10 cellular contexts compared by ENCODE assay signal in the genomic region with DNA sequence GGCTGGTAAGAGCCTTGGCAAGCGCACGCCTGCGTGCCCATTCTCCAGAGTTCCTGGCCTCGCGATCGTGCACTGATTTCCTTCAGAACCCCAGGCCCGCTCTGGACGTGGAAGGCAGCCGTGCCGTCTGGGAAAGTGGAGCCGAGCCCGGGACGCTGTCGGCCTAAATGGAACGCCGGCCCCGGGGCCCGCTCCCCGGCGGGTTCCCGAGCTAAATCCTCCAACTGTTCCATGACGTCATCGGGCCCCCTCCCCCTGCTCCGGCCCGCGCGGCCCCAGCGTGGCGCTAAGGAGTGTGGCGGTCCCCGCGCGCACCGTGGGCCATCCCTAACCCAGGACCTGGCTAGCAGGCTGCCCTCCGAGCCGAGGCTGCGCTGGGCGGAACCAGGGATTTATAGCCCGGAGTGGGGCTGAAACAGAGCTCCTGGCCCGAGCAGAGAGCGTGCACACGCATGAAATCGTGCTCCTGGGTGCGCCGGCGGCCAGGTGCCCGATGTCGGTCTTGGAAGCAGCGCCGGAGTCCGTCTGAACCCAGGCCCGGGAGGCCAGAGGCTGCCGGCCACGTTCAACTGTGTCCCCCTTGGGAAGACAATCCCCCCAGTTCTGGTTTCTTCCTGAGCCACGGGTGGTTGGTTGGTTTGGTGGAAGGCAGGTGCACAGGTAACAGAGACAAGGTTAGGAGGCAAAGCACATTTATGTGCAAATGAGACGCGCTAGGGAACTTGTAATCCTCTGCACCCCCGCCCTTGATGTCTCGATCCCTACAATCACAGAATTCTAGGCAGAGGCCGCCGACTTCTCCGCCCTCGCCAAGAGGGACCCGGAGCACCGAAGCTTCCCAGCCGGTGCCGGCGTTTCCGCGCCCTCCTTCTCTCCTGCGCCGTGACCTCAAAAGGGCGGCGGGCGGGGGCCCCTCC.
DNase-seq lines count a peak whose midpoint lies in the region; ATAC-seq and TF ChIP-seq lines count a peak whose summit lies in the region.
"Had no signal": no experiment of that assay in that cellular context is flagged by ENCODE, and none has a peak within 500 bp of the region (broad histone marks: within the 10 kb centered on the region; RNA-seq: fewer than 3 reads in every experiment).

No MANE protein-coding gene starts in this region.

- 5 to 8% methylated on average over 68 to 75 of the region's 75 CpGs for WGBS in GM23248 (ENCODE audit: low coverage in 1 of 2, low lambda C conversion rate in 2 of 2, missing lambda C conversion rate in 2 of 2), 2 experiments
- WGBS in hepatocyte (ENCODE audit: low lambda C conversion rate, missing lambda C conversion rate), result 5% methylated on average over 60 of the region's 75 CpGs

- DNase-seq in GM23248 (peak; percentile 4), hepatocyte (ENCODE audit: low spot score) (peak; percentile 78), retina (peak; percentile 88), HPDE6-E6E7 (ENCODE audit: extremely low spot score) (no peak), activated gamma-delta T cell (lab: John Stamatoyannopoulos, UW) (no peak), SKM-1 treated with dmso at 0.1 percent for 144 hours (lab: John Stamatoyannopoulos, UW; ENCODE audit: unreplicated experiment) (no peak)
- no peak for DNase-seq in activated naive CD8-positive, alpha-beta T cell treated with anti-CD3 and anti-CD28 coated beads, Interleukin-2, amount 50 U/mL, for 24 hours
- DNase-seq in activated CD4-positive, alpha-beta T cell treated with anti-CD3 and anti-CD28 coated beads for 4 hours, result no peak
- DNase-seq: activated CD8-positive, alpha-beta memory T cell treated with anti-CD3 and anti-CD28 coated beads, Interleukin-2, amount 10 ng/mL, durations not matched to agents 7 days and 5 days; small intestine had no signal

- H3K9me3 Mint-ChIP-seq in activated naive CD8-positive, alpha-beta T cell treated with anti-CD3 and anti-CD28 coated beads, Interleukin-2, amount 50 U/mL, for 24 hours, result no peaks in the 10 kb centered on the region

- no peak overlapping the region for H3K4me3 ChIP-seq in GM23248
- H3K4me3 ChIP-seq in hepatocyte, result peak overlapping the region; percentile 73

- no peak overlapping the region for H3K27ac Mint-ChIP-seq in activated naive CD8-positive, alpha-beta T cell treated with anti-CD3 and anti-CD28 coated beads, Interleukin-2, amount 50 U/mL, for 24 hours
- H3K27ac Mint-ChIP-seq: activated CD8-positive, alpha-beta memory T cell treated with anti-CD3 and anti-CD28 coated beads, Interleukin-2, amount 10 ng/mL, durations not matched to agents 7 days and 5 days had no signal

- H3K9ac ChIP-seq in GM23248, result no peak overlapping the region

- H3K4me2 ChIP-seq in GM23248 (ENCODE audit: unreplicated experiment), result no peak overlapping the region
- peak overlapping the region; percentile 98 for H3K4me2 ChIP-seq in hepatocyte

- H3K9me3 ChIP-seq in GM23248 (ENCODE audit: low read depth) (no peaks in the 10 kb centered on the region), hepatocyte (ENCODE audit: low read depth) (no peaks in the 10 kb centered on the region)

- in situ Hi-C loops in GM23248 (cut with MboI), result no loop called here

- H2AFZ ChIP-seq in GM23248, result no peak overlapping the region
- H2AFZ ChIP-seq in hepatocyte, result peak overlapping the region; percentile 86

- ATAC-seq in activated naive CD8-positive, alpha-beta T cell treated with anti-CD3 and anti-CD28 coated beads, Interleukin-2, amount 50 U/mL, for 24 hours, result no peak
- ATAC-seq: activated CD8-positive, alpha-beta memory T cell treated with anti-CD3 and anti-CD28 coated beads, Interleukin-2, amount 10 ng/mL, durations not matched to agents 7 days and 5 days had no signal

- H4K20me1 ChIP-seq in GM23248 (ENCODE audit: insufficient read depth) (no peaks in the 10 kb centered on the region), hepatocyte (ENCODE audit: insufficient read depth, poor library complexity, severe bottlenecking) (no peaks in the 10 kb centered on the region)

- H3F3A ChIP-seq in GM23248 (ENCODE audit: insufficient read depth), result no peaks in the 10 kb centered on the region

- H3K4me1 Mint-ChIP-seq in activated naive CD8-positive, alpha-beta T cell treated with anti-CD3 and anti-CD28 coated beads, Interleukin-2, amount 50 U/mL, for 24 hours, result peaks cover 4% of the 10 kb centered on the region
- H3K4me1 Mint-ChIP-seq: activated CD8-positive, alpha-beta memory T cell treated with anti-CD3 and anti-CD28 coated beads, Interleukin-2, amount 10 ng/mL, durations not matched to agents 7 days and 5 days had no signal

- H3K27me3 Mint-ChIP-seq in activated naive CD8-positive, alpha-beta T cell treated with anti-CD3 and anti-CD28 coated beads, Interleukin-2, amount 50 U/mL, for 24 hours, result peaks cover 41% of the 10 kb centered on the region

- no peaks in the 10 kb centered on the region for H3K4me1 ChIP-seq in GM23248 (ENCODE audit: insufficient read depth)
- H3K4me1 ChIP-seq in hepatocyte (ENCODE audit: insufficient read depth), result peaks cover 7% of the 10 kb centered on the region

- peaks cover 70% of the 10 kb centered on the region for H3K27me3 ChIP-seq in GM23248 (replicated peaks; ENCODE audit: insufficient read depth)
- H3K27me3 ChIP-seq in hepatocyte, result peaks cover 54% of the 10 kb centered on the region

- H3K79me2 ChIP-seq in GM23248 (ENCODE audit: insufficient read depth) (no peaks in the 10 kb centered on the region), hepatocyte (no peaks in the 10 kb centered on the region)

- H3K27ac ChIP-seq in GM23248 (no peak overlapping the region), hepatocyte (no peak overlapping the region)

- H3K36me3 ChIP-seq in GM23248 (ENCODE audit: low read depth), result no peaks in the 10 kb centered on the region
- H3K36me3 ChIP-seq in hepatocyte (replicated peaks; ENCODE audit: insufficient read depth, low read depth), result no peaks in the 10 kb centered on the region

- H3K9me2 ChIP-seq in GM23248 (ENCODE audit: insufficient read depth), result no peaks in the 10 kb centered on the region
- no peaks in the 10 kb centered on the region for H3K9me2 ChIP-seq in hepatocyte (replicated peaks; ENCODE audit: insufficient read depth)

- H3K36me3 Mint-ChIP-seq in activated naive CD8-positive, alpha-beta T cell treated with anti-CD3 and anti-CD28 coated beads, Interleukin-2, amount 50 U/mL, for 24 hours (ENCODE audit: low read depth), result no peaks in the 10 kb centered on the region
- H3K36me3 Mint-ChIP-seq: activated CD8-positive, alpha-beta memory T cell treated with anti-CD3 and anti-CD28 coated beads, Interleukin-2, amount 10 ng/mL, durations not matched to agents 7 days and 5 days had no signal

- no peak for TF ChIP-seq CTCF in hepatocyte (IDR thresholded peaks at IDR 0.05; ENCODE audit: poor library complexity)

- peak overlapping the region; percentile 21 for H3K4me3 Mint-ChIP-seq in activated naive CD8-positive, alpha-beta T cell treated with anti-CD3 and anti-CD28 coated beads, Interleukin-2, amount 50 U/mL, for 24 hours
- H3K4me3 Mint-ChIP-seq: activated CD8-positive, alpha-beta memory T cell treated with anti-CD3 and anti-CD28 coated beads, Interleukin-2, amount 10 ng/mL, durations not matched to agents 7 days and 5 days had no signal

Comparison
In these comparisons a context has a peak if more than half of its experiments do, and no peak if none do; other contexts are left out.
1. DNase-seq: peak in GM23248 (single experiment), hepatocyte (single experiment) and retina (single experiment); none in activated naive CD8-positive, alpha-beta T cell treated with anti-CD3 and anti-CD28 coated beads, Interleukin-2, amount 50 U/mL, for 24 hours (single experiment), HPDE6-E6E7 (single experiment), activated gamma-delta T cell (single experiment), SKM-1 treated with dmso at 0.1 percent for 144 hours (single experiment) and activated CD4-positive, alpha-beta T cell treated with anti-CD3 and anti-CD28 coated beads for 4 hours (0 of 2).